ENCODE assay signal across 9 cellular contexts in the genomic region with DNA sequence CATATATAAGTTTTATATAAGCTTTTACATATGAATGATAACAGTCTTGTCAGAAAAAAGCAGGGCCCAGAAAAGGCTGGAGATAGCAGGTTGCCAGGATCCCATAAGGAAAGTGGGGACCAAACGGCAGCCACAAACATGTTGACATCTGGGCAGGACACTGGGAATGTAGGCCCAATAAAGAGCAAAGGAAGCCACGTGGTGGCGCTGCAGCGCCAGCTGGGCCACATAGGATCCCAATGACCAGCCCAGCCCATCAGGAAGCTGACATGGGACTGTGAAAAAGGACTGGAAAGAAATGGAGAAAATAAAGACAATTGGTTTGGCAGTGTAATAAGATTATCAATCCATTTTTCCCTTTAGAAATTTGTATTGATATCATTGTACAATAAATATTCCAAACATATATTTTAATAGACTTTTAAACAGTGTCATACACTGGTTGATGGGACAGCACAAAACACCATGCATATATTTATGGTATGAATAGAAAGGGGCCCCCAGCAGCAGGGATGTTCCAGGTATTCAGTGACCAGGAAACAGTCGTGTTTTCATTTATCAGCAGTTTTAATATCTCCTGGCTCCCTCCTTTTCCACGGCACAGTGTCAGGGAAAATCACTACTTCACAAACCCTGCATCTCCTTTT.
DNase-seq lines count a peak whose midpoint lies in the region; ATAC-seq, FAIRE-seq and TF ChIP-seq lines count a peak whose summit lies in the region.
"Had no signal": no experiment of that assay in that cellular context is flagged by ENCODE, and none has a peak within 500 bp of the region (broad histone marks: within the 10 kb centered on the region; RNA-seq: fewer than 3 reads in every experiment).

No MANE protein-coding gene starts in this region.

- no peak overlapping the region for H3K27ac ChIP-seq in HL-60 (replicated peaks)
- no peak overlapping the region for H3K27ac ChIP-seq in caudate nucleus (ENCODE audit: low read depth, low read length)
- H3K27ac ChIP-seq: epithelial cell of prostate had no signal

- peak; percentile 47 for TF ChIP-seq CTCF in HL-60 (IDR thresholded peaks at IDR 0.05; ENCODE audit: insufficient read depth, low read length)

- no peak for ATAC-seq in GM21528 (IDR thresholded peaks at IDR 0.05; ENCODE audit: low FRiP score, unreplicated experiment)

- H3K27me3 ChIP-seq in HL-60 (ENCODE audit: insufficient read depth, poor library complexity, severe bottlenecking): no peaks in the 10 kb centered on the region

- H3K4me3 ChIP-seq in HL-60 (replicated peaks; ENCODE audit: insufficient read depth, low read length): no peak overlapping the region

- no peak for FAIRE-seq in urothelium cell line (lab: Jason Lieb, UNC)

- peak; percentile 20 for DNase-seq in stimulated activated CD4-positive, alpha-beta T cell treated with anti-CD3 and anti-CD28 coated beads, Interleukin-15, amount 100 ng/mL, for 24 hours
- no peak for DNase-seq in stimulated activated CD4-positive, alpha-beta T cell treated with anti-CD3 and anti-CD28 coated beads, Interleukin-12 subunit alpha, Interleukin-12 subunit beta, amount 100 ng/mL, for 4 hours
- DNase-seq in HL-60 (ENCODE audit: low read depth in 1 of 2, low spot score in 1 of 2) (peak in 1 of 2 experiments; percentile 55), NCI-H774 (lab: John Stamatoyannopoulos, UW) (peak; percentile 78), caudate nucleus (lab: John Stamatoyannopoulos, UW) (peak in 31 of 61 donors; percentile 2 to 42 (median 16)), left kidney (ENCODE audit: low read depth, low spot score) (peak; percentile 85), urothelium cell line (ENCODE audit: low spot score) (peak; percentile 64)
